1 cellular context compared by ENCODE assay signal in genomic region chr6:45044086-45044485, GRCh38.
TF ChIP-seq lines count a peak whose summit lies in the region.

No MANE protein-coding gene starts in this region.

TF ChIP-seq in HCT116, 20 proteins besides CTCF, POLR2A, EP300 and RAD21 (continued from another document):
- no peak for TF ChIP-seq EGR1 (IDR thresholded peaks at IDR 0.05; ENCODE audit: low read depth)
